Comparison of ENCODE assay signal across 1 cellular context in the genomic region with DNA sequence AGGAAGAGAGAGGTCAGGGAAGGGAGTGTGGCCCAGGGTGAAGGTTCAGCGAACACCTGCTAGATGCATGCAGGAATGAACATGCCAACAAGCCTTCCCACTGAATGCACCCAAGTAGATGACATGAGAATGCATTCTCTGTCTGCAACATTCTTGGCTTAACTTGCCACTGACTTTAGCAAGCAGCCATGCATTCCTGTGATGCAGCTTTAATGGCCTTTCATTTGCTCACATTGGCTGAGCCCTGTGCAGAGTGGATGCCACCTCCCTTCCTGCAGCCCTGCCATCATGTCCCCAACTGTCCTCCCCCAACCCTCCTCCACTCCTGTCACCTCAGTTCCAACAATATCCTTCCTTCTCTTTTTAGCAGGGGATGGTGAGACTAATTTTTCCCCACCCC.
TF ChIP-seq lines count a peak whose summit lies in the region.

No MANE protein-coding gene starts in this region.

TF ChIP-seq in HepG2, 621 proteins besides CTCF, POLR2A, EP300 and RAD21:
- TF ChIP-seq ZNF326 (CRISPR knock-in tag; IDR thresholded peaks at IDR 0.05; ENCODE audit: borderline replicate concordance) (no peak), RBM22 (optimal IDR thresholded peaks at IDR 0.05; ENCODE audit: low read length) (peak; percentile 91)
